1 cellular context compared by ENCODE assay signal in genomic region chr17:50361561-50362480, GRCh38.
TF ChIP-seq lines count a peak whose summit lies in the region.

No MANE protein-coding gene starts in this region.

TF ChIP-seq in HEK293, 187 proteins besides CTCF, POLR2A, EP300 and RAD21 (continued from another document):
- TF ChIP-seq ZNF341 (tag by site-specific recombination; IDR thresholded peaks at IDR 0.05; ENCODE audit: low read depth): no peak
- TF ChIP-seq ZNF292 (tag by site-specific recombination; IDR thresholded peaks at IDR 0.05; ENCODE audit: borderline replicate concordance, low read depth): no peak
- TF ChIP-seq ZBTB17 (tag by site-specific recombination; IDR thresholded peaks at IDR 0.05): peak; percentile 43; the same call in 1 of the 2 replicates
- no peak for TF ChIP-seq ZNF544 (tag by site-specific recombination; IDR thresholded peaks at IDR 0.05)
- no peak for TF ChIP-seq ZNF394 (tag by site-specific recombination; IDR thresholded peaks at IDR 0.05; ENCODE audit: borderline replicate concordance)
TF ChIP-seq in HEK293: peak in this region for 3.
